Comparison of ENCODE assay signal across 17 cellular contexts in the genomic region with DNA sequence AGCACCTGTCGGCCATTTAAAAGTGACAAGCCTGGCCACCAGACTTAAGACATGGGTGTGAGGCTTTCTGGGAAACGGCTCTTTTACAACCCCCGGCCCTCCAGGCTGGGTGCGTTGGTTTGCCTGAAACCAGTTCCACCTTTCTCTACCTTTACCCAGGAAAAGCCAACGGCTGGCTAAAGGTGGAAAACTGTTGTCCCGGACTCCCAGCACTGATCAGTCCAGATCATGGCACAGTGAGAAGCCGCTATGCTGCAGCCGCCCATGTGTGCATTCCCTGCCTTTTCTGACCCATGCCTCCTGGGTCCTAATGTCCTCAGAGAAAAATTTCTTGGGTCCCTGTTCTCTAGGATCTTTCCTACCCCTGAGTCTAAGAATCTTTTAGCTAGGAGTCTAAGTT.
"Had no signal": no experiment of that assay in that cellular context is flagged by ENCODE, and none has a peak within 500 bp of the region (broad histone marks: within the 10 kb centered on the region; RNA-seq: fewer than 3 reads in every experiment).

No MANE protein-coding gene starts in this region.

- H3K27me3 ChIP-seq: gastroesophageal sphincter, left lung, pancreas, stomach had no signal

- H3K36me3 Mint-ChIP-seq: activated naive CD8-positive, alpha-beta T cell; brain had no signal

- H3K27ac Mint-ChIP-seq: activated naive CD8-positive, alpha-beta T cell; brain had no signal

- H3K4me3 ChIP-seq: gastroesophageal sphincter, left lung, pancreas, stomach, thoracic aorta had no signal

- H3K4me3 Mint-ChIP-seq: activated naive CD8-positive, alpha-beta T cell; brain; neural crest cell had no signal

- H3K9me3 ChIP-seq: gastroesophageal sphincter, pancreas, stomach, thoracic aorta had no signal

- ATAC-seq: effector memory CD8-positive, alpha-beta T cell; gastroesophageal sphincter; left lung; pancreas had no signal

- DNase-seq: activated CD4-positive, alpha-beta T cell treated with anti-CD3 and anti-CD28 coated beads, Interleukin-2, amount 50 U/mL, for 1 hour; activated gamma-delta T cell; amygdala; effector memory CD8-positive, alpha-beta T cell; left lung; pancreas; stimulated activated CD4-positive, alpha-beta T cell treated with anti-CD3 and anti-CD28 coated beads, Interleukin-15, amount 100 ng/mL, for 24 hours; stimulated activated CD4-positive, alpha-beta T cell treated with anti-CD3 and anti-CD28 coated beads, Interleukin-4, amount 100 ng/mL, for 24 hours; stomach had no signal

- H3K27ac ChIP-seq: epithelial cell of prostate, gastroesophageal sphincter, left lung, pancreas, stomach, thoracic aorta had no signal

- H3K4me1 Mint-ChIP-seq: brain, neural crest cell had no signal

- H3K36me3 ChIP-seq: gastroesophageal sphincter, left lung, pancreas, stomach, thoracic aorta had no signal

- H3K4me1 ChIP-seq: gastroesophageal sphincter, left lung, pancreas, stomach had no signal

- H3K27me3 Mint-ChIP-seq: activated naive CD8-positive, alpha-beta T cell; brain; effector memory CD8-positive, alpha-beta T cell had no signal

- FAIRE-seq: keratinocyte, pancreas, TTC549 had no signal
